8 cellular contexts compared by ENCODE assay signal in the genomic region with DNA sequence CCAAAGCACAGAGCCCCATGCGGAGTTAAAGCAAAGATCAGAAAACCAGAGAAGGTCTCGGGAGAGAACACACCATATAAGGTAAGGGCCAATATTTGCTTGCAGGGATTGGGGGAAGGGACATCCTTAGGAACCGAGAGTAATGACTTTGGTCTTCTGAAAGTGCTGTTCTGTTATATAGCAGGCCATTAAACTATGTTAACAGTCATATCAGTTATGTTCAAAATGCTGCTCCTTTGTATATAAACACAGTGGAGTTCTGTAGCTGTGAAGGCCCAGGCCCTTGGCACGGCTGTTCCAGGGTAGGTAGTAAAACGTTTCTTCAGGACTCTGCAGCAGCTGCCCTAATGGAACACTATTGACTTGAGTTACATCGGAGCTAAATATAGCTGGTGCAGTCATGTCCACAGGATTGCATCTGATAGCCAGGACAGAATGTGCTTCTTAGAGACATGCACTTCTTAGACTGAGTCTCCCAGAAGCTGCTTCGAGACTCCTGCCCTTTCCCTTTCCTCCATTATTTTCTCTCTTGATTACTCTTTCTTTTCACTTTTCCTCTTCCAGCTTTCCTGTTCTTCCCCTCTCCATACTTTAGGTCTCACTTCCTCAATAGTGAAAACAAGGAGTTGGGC.
DNase-seq lines count a peak whose midpoint lies in the region; ATAC-seq and TF ChIP-seq lines count a peak whose summit lies in the region.

No MANE protein-coding gene starts in this region.

- no peaks in the 10 kb centered on the region for H4K20me1 ChIP-seq in GM23248 (ENCODE audit: insufficient read depth)

- no peak overlapping the region for H3K9ac ChIP-seq in GM23248

- H3K4me2 ChIP-seq in GM23248 (ENCODE audit: unreplicated experiment), result no peak overlapping the region

- no peaks in the 10 kb centered on the region for H3K9me2 ChIP-seq in GM23248 (ENCODE audit: insufficient read depth)

- no peak overlapping the region for H3K27ac ChIP-seq in GM23248

- in situ Hi-C loops in GM23248 (cut with MboI), result no loop called here
- in situ Hi-C loops in HAP-1 (cut with MboI; ENCODE audit: low sequenced_read_pairs), result no loop called here

- peaks cover 5% of the 10 kb centered on the region; the same call in 1 of the 2 replicates for H3F3A ChIP-seq in GM23248 (ENCODE audit: insufficient read depth)

- no peak overlapping the region for H2AFZ ChIP-seq in GM23248

- H3K36me3 ChIP-seq in GM23248 (ENCODE audit: low read depth), result no peaks in the 10 kb centered on the region
- no peaks in the 10 kb centered on the region for H3K36me3 ChIP-seq in HAP-1 (replicated peaks)

- peaks cover 18% of the 10 kb centered on the region for H3K4me1 ChIP-seq in GM23248 (ENCODE audit: insufficient read depth)
- no peaks in the 10 kb centered on the region for H3K4me1 ChIP-seq in HAP-1

- H3K9me3 ChIP-seq in GM23248 (ENCODE audit: low read depth) (no peaks in the 10 kb centered on the region), HAP-1 (no peaks in the 10 kb centered on the region)

- no peak overlapping the region for H3K4me3 ChIP-seq in GM23248
- no peak overlapping the region for H3K4me3 ChIP-seq in HAP-1

- DNase-seq in GM23248 (peak; percentile 67), hepatic stellate cell (ENCODE audit: low spot score) (peak; percentile 14), smooth muscle cell of the brain vasculature (ENCODE audit: low read depth, low spot score) (peak; percentile 40), HAP-1 (ENCODE audit: low spot score in 2 of 2) (no peak), epidermal melanocyte (ENCODE audit: insufficient read length, low spot score) (no peak), EL (no peak)
- no peak for DNase-seq in stimulated activated CD8-positive, alpha-beta memory T cell treated with anti-CD3 and anti-CD28 coated beads, Interleukin-4, amount 100 ng/mL, for 48 hours

- ATAC-seq in SK-N-SH treated with all-trans-retinoic acid at 6 μM for 48 hours, result peak; percentile 81

- H3K79me2 ChIP-seq in GM23248 (ENCODE audit: insufficient read depth), result no peaks in the 10 kb centered on the region

- 36 to 37% methylated on average over 7 of the region's 7 CpGs for WGBS in GM23248 (ENCODE audit: low coverage in 1 of 2, low lambda C conversion rate in 2 of 2, missing lambda C conversion rate in 2 of 2), 2 experiments

- H3K27me3 ChIP-seq in GM23248 (replicated peaks; ENCODE audit: insufficient read depth), result no peaks in the 10 kb centered on the region
- H3K27me3 ChIP-seq in HAP-1 (ENCODE audit: low read depth), result no peaks in the 10 kb centered on the region

TF ChIP-seq in SK-N-SH treated with all-trans-retinoic acid at 6 μM for 48 hours, 23 proteins besides CTCF, POLR2A, EP300 and RAD21:
- TF ChIP-seq CSDC2 (CRISPR knock-in tag; IDR thresholded peaks at IDR 0.05) (no peak), ZNF565 (CRISPR knock-in tag; conservative IDR thresholded peaks at IDR 0.05; ENCODE audit: low read depth) (no peak), SNAI2 (CRISPR knock-in tag; IDR thresholded peaks at IDR 0.05) (no peak), ZNF70 (CRISPR knock-in tag; IDR thresholded peaks at IDR 0.05) (no peak), ARNTL (CRISPR knock-in tag; IDR thresholded peaks at IDR 0.05; ENCODE audit: borderline replicate concordance, low read depth) (no peak), OSR1 (CRISPR knock-in tag; IDR thresholded peaks at IDR 0.05) (no peak), RARB (CRISPR knock-in tag; IDR thresholded peaks at IDR 0.05) (no peak)
- TF ChIP-seq, protein P1, sequence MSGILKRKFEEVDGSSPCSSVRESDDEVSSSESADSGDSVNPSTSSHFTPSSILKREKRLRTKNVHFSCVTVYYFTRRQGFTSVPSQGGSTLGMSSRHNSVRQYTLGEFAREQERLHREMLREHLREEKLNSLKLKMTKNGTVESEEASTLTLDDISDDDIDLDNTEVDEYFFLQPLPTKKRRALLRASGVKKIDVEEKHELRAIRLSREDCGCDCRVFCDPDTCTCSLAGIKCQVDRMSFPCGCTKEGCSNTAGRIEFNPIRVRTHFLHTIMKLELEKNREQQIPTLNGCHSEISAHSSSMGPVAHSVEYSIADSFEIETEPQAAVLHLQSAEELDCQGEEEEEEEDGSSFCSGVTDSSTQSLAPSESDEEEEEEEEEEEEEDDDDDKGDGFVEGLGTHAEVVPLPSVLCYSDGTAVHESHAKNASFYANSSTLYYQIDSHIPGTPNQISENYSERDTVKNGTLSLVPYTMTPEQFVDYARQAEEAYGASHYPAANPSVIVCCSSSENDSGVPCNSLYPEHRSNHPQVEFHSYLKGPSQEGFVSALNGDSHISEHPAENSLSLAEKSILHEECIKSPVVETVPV (CRISPR knock-in tag; IDR thresholded peaks at IDR 0.05), result no peak
- TF ChIP-seq, protein P2, sequence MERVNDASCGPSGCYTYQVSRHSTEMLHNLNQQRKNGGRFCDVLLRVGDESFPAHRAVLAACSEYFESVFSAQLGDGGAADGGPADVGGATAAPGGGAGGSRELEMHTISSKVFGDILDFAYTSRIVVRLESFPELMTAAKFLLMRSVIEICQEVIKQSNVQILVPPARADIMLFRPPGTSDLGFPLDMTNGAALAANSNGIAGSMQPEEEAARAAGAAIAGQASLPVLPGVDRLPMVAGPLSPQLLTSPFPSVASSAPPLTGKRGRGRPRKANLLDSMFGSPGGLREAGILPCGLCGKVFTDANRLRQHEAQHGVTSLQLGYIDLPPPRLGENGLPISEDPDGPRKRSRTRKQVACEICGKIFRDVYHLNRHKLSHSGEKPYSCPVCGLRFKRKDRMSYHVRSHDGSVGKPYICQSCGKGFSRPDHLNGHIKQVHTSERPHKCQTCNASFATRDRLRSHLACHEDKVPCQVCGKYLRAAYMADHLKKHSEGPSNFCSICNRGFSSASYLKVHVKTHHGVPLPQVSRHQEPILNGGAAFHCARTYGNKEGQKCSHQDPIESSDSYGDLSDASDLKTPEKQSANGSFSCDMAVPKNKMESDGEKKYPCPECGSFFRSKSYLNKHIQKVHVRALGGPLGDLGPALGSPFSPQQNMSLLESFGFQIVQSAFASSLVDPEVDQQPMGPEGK (CRISPR knock-in tag; IDR thresholded peaks at IDR 0.05; ENCODE audit: borderline replicate concordance), result no peak

Comparison
In these comparisons a context has a peak if more than half of its experiments do, and no peak if none do; other contexts are left out.
1. DNase-seq: peak in GM23248 (single experiment), hepatic stellate cell (single experiment) and smooth muscle cell of the brain vasculature (single experiment); none in HAP-1 (0 of 2), epidermal melanocyte (single experiment), EL (single experiment) and stimulated activated CD8-positive, alpha-beta memory T cell treated with anti-CD3 and anti-CD28 coated beads, Interleukin-4, amount 100 ng/mL, for 48 hours (single experiment).